In genomic region chr20:35025116-35025515, GRCh38 we compare ENCODE assay signal across 10 cellular contexts.
"Had no signal": no experiment of that assay in that cellular context is flagged by ENCODE, and none has a peak within 500 bp of the region (broad histone marks: within the 10 kb centered on the region; RNA-seq: fewer than 3 reads in every experiment).

No MANE protein-coding gene starts in this region.

- ATAC-seq: HCT116, K562 had no signal

- H3K27ac ChIP-seq: GM23248, HL-60 had no signal

- H3K4me1 ChIP-seq: HAP-1 had no signal

- DNase-seq: GM23248, GOT3, H7, HFFc6, IMR-90, KG1 had no signal

- H3K4me3 ChIP-seq: GM23248, HAP-1, K562 had no signal

- H2AFZ ChIP-seq: GM23248 had no signal

- H3K9ac ChIP-seq: GM23248 had no signal

- H3K9me3 ChIP-seq: HAP-1 had no signal

- FAIRE-seq: K562 had no signal
